ENCODE assay signal across 1 cellular context in genomic region chr7:158274996-158275395, GRCh38.
TF ChIP-seq lines count a peak whose summit lies in the region.

No MANE protein-coding gene starts in this region.

TF ChIP-seq in K562, 482 proteins besides CTCF, POLR2A, EP300 and RAD21 (continued from another document):
- no peak for TF ChIP-seq TRIM24 (IDR thresholded peaks at IDR 0.05)
- no peak for TF ChIP-seq ZNF584 (CRISPR knock-in tag; IDR thresholded peaks at IDR 0.05; ENCODE audit: low read depth)
- no peak for TF ChIP-seq SRSF7 (optimal IDR thresholded peaks at IDR 0.05; ENCODE audit: low read depth, low read length)
- TF ChIP-seq SNAPC5 (CRISPR knock-in tag; IDR thresholded peaks at IDR 0.05): no peak
- no peak for TF ChIP-seq NCOA4 (IDR thresholded peaks at IDR 0.05; ENCODE audit: partially characterized antibody)
- TF ChIP-seq PCBP1 (IDR thresholded peaks at IDR 0.05; ENCODE audit: low read depth, low read length, poor library complexity, severe bottlenecking): no peak
- no peak for TF ChIP-seq BRF2 (IDR thresholded peaks at IDR 0.05; ENCODE audit: borderline replicate concordance, insufficient read depth, insufficient read length)
- TF ChIP-seq MGA (IDR thresholded peaks at IDR 0.05): no peak
